ENCODE assay signal across 19 cellular contexts in the genomic region with DNA sequence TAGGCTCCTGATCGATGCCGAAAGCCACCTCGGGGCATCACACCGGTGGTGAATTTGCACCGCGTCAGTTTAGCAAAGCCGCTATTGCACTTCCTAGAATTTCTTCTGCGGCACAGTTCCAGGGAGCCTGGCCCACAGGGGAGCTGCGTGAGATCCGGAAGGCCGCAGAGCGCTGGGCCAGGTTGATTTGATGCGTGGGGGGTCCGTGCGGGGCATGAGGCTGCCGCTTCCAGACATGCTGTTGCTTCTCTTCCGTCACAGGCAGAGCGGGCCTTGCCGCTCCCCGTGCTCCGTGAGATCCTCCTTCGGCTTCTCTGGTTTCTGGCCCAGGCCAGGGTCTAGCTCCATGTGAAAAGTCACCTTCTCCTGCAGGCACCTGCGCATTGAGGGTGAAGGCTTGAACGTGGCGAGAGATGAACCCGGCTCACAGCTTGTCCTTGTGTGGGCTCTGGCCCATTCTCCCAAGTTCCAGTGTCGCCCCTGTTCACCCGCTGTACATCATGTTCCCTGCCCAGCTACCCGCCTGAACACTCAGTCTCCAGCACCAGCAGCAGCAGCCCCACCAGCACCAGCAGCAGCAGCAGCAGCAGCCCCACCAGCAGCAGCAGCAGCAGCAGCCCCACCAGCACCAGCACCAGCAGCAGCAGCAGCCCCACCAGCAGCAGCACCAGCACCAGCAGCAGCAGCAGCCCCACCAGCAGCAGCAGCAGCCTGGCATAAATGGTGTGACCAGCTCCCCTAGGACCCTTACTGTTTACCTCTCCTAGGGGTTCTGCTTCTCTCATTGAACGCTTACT.
DNase-seq lines count a peak whose midpoint lies in the region; ATAC-seq and TF ChIP-seq lines count a peak whose summit lies in the region.
"Had no signal": no experiment of that assay in that cellular context is flagged by ENCODE, and none has a peak within 500 bp of the region (broad histone marks: within the 10 kb centered on the region; RNA-seq: fewer than 3 reads in every experiment).

No MANE protein-coding gene starts in this region.

- no peak overlapping the region for H4K5ac ChIP-seq in mesendoderm (ENCODE audit: low read length)

- no peaks in the 10 kb centered on the region for H3K9me2 ChIP-seq in GM23338 (ENCODE audit: insufficient read depth)

- no peak overlapping the region for H4K8ac ChIP-seq in mesendoderm (ENCODE audit: low read depth, low read length)

- no peaks in the 10 kb centered on the region for H3K9me3 ChIP-seq in endodermal cell (ENCODE audit: control insufficient read depth, low read length)

- no peaks in the 10 kb centered on the region for H3K79me2 ChIP-seq in GM23338 (replicated peaks; ENCODE audit: insufficient read depth)
- H3K79me2 ChIP-seq in mesendoderm (ENCODE audit: control insufficient read depth, insufficient read depth, low read length) = no peaks in the 10 kb centered on the region

- H3K4me2 ChIP-seq in GM23338 = no peak overlapping the region
- no peak overlapping the region for H3K4me2 ChIP-seq in mesendoderm (ENCODE audit: low read length)

- no peak overlapping the region for H3K4me3 ChIP-seq in GM23338
- no peak overlapping the region for H3K4me3 ChIP-seq in endodermal cell (ENCODE audit: low read length)
- H3K4me3 ChIP-seq in mesendoderm (ENCODE audit: low read length) = no peak overlapping the region
- H3K4me3 ChIP-seq: GM12878 had no signal

- no peak overlapping the region for H3K18ac ChIP-seq in mesendoderm (ENCODE audit: low read length)

- H3K4me1 ChIP-seq in GM23338 (ENCODE audit: insufficient read depth) (peaks cover 9% of the 10 kb centered on the region), endodermal cell (ENCODE audit: control insufficient read depth, insufficient read depth, low read length) (no peaks in the 10 kb centered on the region), mesendoderm (ENCODE audit: control insufficient read depth, low read depth, low read length) (no peaks in the 10 kb centered on the region)

- H3K23ac ChIP-seq in mesendoderm (ENCODE audit: low read length) = no peak overlapping the region

- DNase-seq in GM23338 (ENCODE audit: low spot score) (no peak), endodermal cell (peak; percentile 79), mesendoderm (peak; percentile 25), progenitor cell of endocrine pancreas (ENCODE audit: low spot score, unreplicated experiment) (no peak), left ventricle myocardium superior (no peak), cerebellar cortex (ENCODE audit: low spot score) (no peak)
- no peak for DNase-seq in stimulated activated CD4-positive, alpha-beta T cell treated with anti-CD3 and anti-CD28 coated beads, Interleukin-2, amount 100 ng/mL, for 48 hours
- DNase-seq: 8988T; ACHN; C1 segment of cervical spinal cord; Calu3; CD4-positive, alpha-beta T cell; DMS 273 treated with DMSO at 0.1 percent for 48 hours; GOT3; HCEC 1CT; HFFc6 had no signal

- H3K79me1 ChIP-seq in mesendoderm (ENCODE audit: low read length) = no peaks in the 10 kb centered on the region

- H3K27me3 Mint-ChIP-seq in GM23338 (ENCODE audit: insufficient read depth, low read depth, poor library complexity) (peaks cover 10% of the 10 kb centered on the region), endodermal cell (ENCODE audit: insufficient read depth) (no peaks in the 10 kb centered on the region), progenitor cell of endocrine pancreas (no peaks in the 10 kb centered on the region)
- H3K27me3 Mint-ChIP-seq: B cell; CD4-positive, alpha-beta T cell; IgD-negative memory B cell had no signal

- H3K36me3 Mint-ChIP-seq in GM23338 (ENCODE audit: low read depth) (no peaks in the 10 kb centered on the region), endodermal cell (ENCODE audit: low read depth) (no peaks in the 10 kb centered on the region), progenitor cell of endocrine pancreas (ENCODE audit: insufficient read depth) (no peaks in the 10 kb centered on the region)
- H3K36me3 Mint-ChIP-seq: IgD-negative memory B cell had no signal

- no peak overlapping the region for H3K56ac ChIP-seq in mesendoderm (ENCODE audit: low read length)

- no peaks in the 10 kb centered on the region for H3K27me3 ChIP-seq in GM23338 (ENCODE audit: insufficient read depth)
- no peaks in the 10 kb centered on the region for H3K27me3 ChIP-seq in endodermal cell (ENCODE audit: control insufficient read depth, insufficient read depth, low read length, poor library complexity, severe bottlenecking)
- H3K27me3 ChIP-seq in mesendoderm (ENCODE audit: insufficient read depth, low read length, poor library complexity) = no peaks in the 10 kb centered on the region

- no peak overlapping the region for H2AK5ac ChIP-seq in mesendoderm (ENCODE audit: low read length)

- H2AFZ ChIP-seq in GM23338 = peak overlapping the region; percentile 61; the same call in 1 of the 2 replicates

- H3K27ac Mint-ChIP-seq in GM23338 (no peak overlapping the region), endodermal cell (no peak overlapping the region), progenitor cell of endocrine pancreas (peak overlapping the region; percentile 56)
- H3K27ac Mint-ChIP-seq: B cell; CD4-positive, alpha-beta T cell; HFFc6; IgD-negative memory B cell had no signal

- no peak overlapping the region for H2BK120ac ChIP-seq in mesendoderm (ENCODE audit: low read depth, low read length)

- no peak overlapping the region for H3K27ac ChIP-seq in GM23338 (ENCODE audit: low read depth)
- H3K27ac ChIP-seq in endodermal cell (ENCODE audit: low read depth, low read length) = no peak overlapping the region
- H3K27ac ChIP-seq in mesendoderm (ENCODE audit: low read depth, low read length) = no peak overlapping the region

- no peak overlapping the region for H3K4ac ChIP-seq in mesendoderm (ENCODE audit: low read depth, low read length)

- no peaks in the 10 kb centered on the region for H4K20me1 ChIP-seq in GM23338 (replicated peaks; ENCODE audit: insufficient read depth)

- TF ChIP-seq CTCF in GM23338 (conservative IDR thresholded peaks at IDR 0.05; ENCODE audit: low read depth in 2 of 2) (no peak), endodermal cell (conservative IDR thresholded peaks at IDR 0.05) (no peak), progenitor cell of endocrine pancreas (IDR thresholded peaks at IDR 0.05; ENCODE audit: unreplicated experiment) (no peak)

- H3F3A ChIP-seq in GM23338 (replicated peaks; ENCODE audit: low read depth) = no peaks in the 10 kb centered on the region

- H3K4me3 Mint-ChIP-seq in GM23338 = no peak overlapping the region
- H3K4me3 Mint-ChIP-seq in endodermal cell = no peak overlapping the region
- no peak overlapping the region for H3K4me3 Mint-ChIP-seq in progenitor cell of endocrine pancreas (ENCODE audit: low read depth)
- H3K4me3 Mint-ChIP-seq: B cell; CD4-positive, alpha-beta T cell; HFFc6; IgD-negative memory B cell had no signal

- H2BK15ac ChIP-seq in mesendoderm (replicated peaks; ENCODE audit: low read depth) = no peak overlapping the region

- H3K36me3 ChIP-seq in GM23338 (ENCODE audit: insufficient read depth) (no peaks in the 10 kb centered on the region), endodermal cell (ENCODE audit: control insufficient read depth, insufficient read depth, low read length) (no peaks in the 10 kb centered on the region), mesendoderm (ENCODE audit: control insufficient read depth, insufficient read depth, low read length) (no peaks in the 10 kb centered on the region)

- H2BK5ac ChIP-seq in mesendoderm (ENCODE audit: low read length) = no peak overlapping the region

- peaks cover 11% of the 10 kb centered on the region for H3K4me1 Mint-ChIP-seq in GM23338
- no peaks in the 10 kb centered on the region for H3K4me1 Mint-ChIP-seq in endodermal cell
- H3K4me1 Mint-ChIP-seq in progenitor cell of endocrine pancreas (ENCODE audit: low read depth) = peaks cover 6% of the 10 kb centered on the region
- H3K4me1 Mint-ChIP-seq: B cell, IgD-negative memory B cell had no signal

- 91 to 98% methylated on average over 21 to 30 of the region's 30 CpGs for WGBS in endodermal cell (ENCODE audit: insufficient coverage in 1 of 2, insufficient read length in 1 of 2), 2 experiments
- WGBS in mesendoderm (ENCODE audit: extremely low coverage, insufficient coverage, low lambda C conversion rate) = no CpG with 5 or more reads among the region's 30 CpGs

- H3K9me3 Mint-ChIP-seq in GM23338 (no peaks in the 10 kb centered on the region), endodermal cell (no peaks in the 10 kb centered on the region), progenitor cell of endocrine pancreas (ENCODE audit: low read depth) (no peaks in the 10 kb centered on the region)

- intact Hi-C loops in left ventricle myocardium superior (cut with micrococcal nuclease) = no loop called here

- H3K9ac ChIP-seq in endodermal cell (ENCODE audit: extremely low read depth, low read length, poor library complexity, severe bottlenecking) (no peak overlapping the region), mesendoderm (ENCODE audit: low read length) (no peak overlapping the region)

- ATAC-seq in GM23338 = no peak
- no peak for ATAC-seq in left ventricle myocardium superior
- ATAC-seq: GM12878 had no signal

TF ChIP-seq in GM23338, 12 proteins besides CTCF, POLR2A, EP300 and RAD21 (continues in another document):
- no peak for TF ChIP-seq EZH2phosphoT487 (IDR thresholded peaks at IDR 0.05; ENCODE audit: unreplicated experiment)
- TF ChIP-seq ZNF331 (CRISPR knock-in tag; IDR thresholded peaks at IDR 0.05; ENCODE audit: low read depth) = no peak
- TF ChIP-seq JUNB (IDR thresholded peaks at IDR 0.05; ENCODE audit: unreplicated experiment) = no peak
- TF ChIP-seq NANOG (IDR thresholded peaks at IDR 0.05; ENCODE audit: borderline replicate concordance) = no peak

Comparison
In these comparisons a context has a peak if more than half of its experiments do, and no peak if none do; other contexts are left out.
1. DNase-seq: peak in endodermal cell (single experiment) and mesendoderm (single experiment); none in GM23338 (single experiment), progenitor cell of endocrine pancreas (single experiment), left ventricle myocardium superior (single experiment), cerebellar cortex (single experiment) and stimulated activated CD4-positive, alpha-beta T cell treated with anti-CD3 and anti-CD28 coated beads, Interleukin-2, amount 100 ng/mL, for 48 hours (0 of 2).